ENCODE assay signal across 7 cellular contexts in genomic region chr19:45994456-45994988, GRCh38. TPM values are rescaled to one million over a fixed set of nuclear protein-coding genes. Genes with fewer than 3 reads are reported as not detected.
DNase-seq lines count a peak whose midpoint lies in the region; TF ChIP-seq lines count a peak whose summit lies in the region.

No MANE protein-coding gene starts in this region.

- H3K9me3 ChIP-seq in SK-N-MC (ENCODE audit: low read depth, low read length), result no peaks in the 10 kb centered on the region
- no peaks in the 10 kb centered on the region for H3K9me3 ChIP-seq in iPS DF 6.9 (ENCODE audit: control insufficient read depth, insufficient read depth, low read length)
- H3K9me3 ChIP-seq in testis, result no peaks in the 10 kb centered on the region

- H3K4me3 ChIP-seq in H7 (ENCODE audit: insufficient read depth, low read depth, low read length) (peak overlapping the region; percentile 22), SK-N-MC (peak overlapping the region; percentile 84), iPS DF 6.9 (ENCODE audit: low read length) (peak overlapping the region; percentile 56; the same call in 1 of the 2 replicates), testis (peak overlapping the region; percentile 39 to 75)

- H3K27me3 ChIP-seq in H7 (ENCODE audit: control insufficient read depth, insufficient read depth, low read length), result no peaks in the 10 kb centered on the region
- H3K27me3 ChIP-seq in iPS DF 6.9 (ENCODE audit: control insufficient read depth, insufficient read depth, low read length), result no peaks in the 10 kb centered on the region
- no peaks in the 10 kb centered on the region for H3K27me3 ChIP-seq in testis

- no peak for TF ChIP-seq CTCF in testis (IDR thresholded peaks at IDR 0.05)

- intact Hi-C loops in testis (cut with DNase I; ENCODE audit: low total_unique reads), result no loop called here

- no peak overlapping the region for H3K27ac ChIP-seq in SK-N-MC
- no peak overlapping the region for H3K27ac ChIP-seq in iPS DF 6.9 (ENCODE audit: low read length)
- H3K27ac ChIP-seq in testis, result no peak overlapping the region

- H3K9ac ChIP-seq in SK-N-MC (ENCODE audit: insufficient read length), result peak overlapping the region; percentile 45

- H3K36me3 ChIP-seq in H7 (replicated peaks; ENCODE audit: control insufficient read depth, insufficient read depth, low read length) (peaks cover 3% of the 10 kb centered on the region), SK-N-MC (ENCODE audit: insufficient read depth, low read length) (no peaks in the 10 kb centered on the region), iPS DF 6.9 (ENCODE audit: control insufficient read depth, insufficient read depth, low read length) (no peaks in the 10 kb centered on the region), testis (ENCODE audit: low read depth, missing control alignments) (no peaks in the 10 kb centered on the region)

- TF ChIP-seq POLR2A in testis (IDR thresholded peaks at IDR 0.05), result no peak

- H3K4me1 ChIP-seq in iPS DF 6.9 (ENCODE audit: control insufficient read depth, insufficient read depth, low read length), result peaks cover 2% of the 10 kb centered on the region; the same call in 1 of the 2 replicates
- peaks cover 3% of the 10 kb centered on the region for H3K4me1 ChIP-seq in testis

- DNase-seq in H7 (no peak), SK-N-MC (ENCODE audit: low read depth, low spot score) (no peak), iPS DF 6.9 (ENCODE audit: low read depth, low spot score) (no peak), testis (no peak), inferior parietal cortex (ENCODE audit: extremely low spot score) (no peak), hypothalamus (lab: John Stamatoyannopoulos, UW) (no peak)
- DNase-seq in stimulated activated naive CD4-positive, alpha-beta T cell treated with Interleukin-2 at 50 U/mL for 16 hours (lab: John Stamatoyannopoulos, UW), result no peak

- WGBS in iPS DF 6.9 (ENCODE audit: insufficient coverage, insufficient read length), result no CpG with 5 or more reads among the region's 8 CpGs
- 7 to 8% methylated on average over 8 of the region's 8 CpGs for WGBS in testis, 2 donors

RNA-seq across cellular contexts. Expression of gene CCDC61, which starts 0.7 kb away (rescaled TPM):
- 12.3 and 16.5 TPM in 2 replicates for total RNA-seq in H7 (2014; rRNA removed; shearing (Covaris generic))
- 10 to 100 TPM; 25.6 to 31.2 TPM for total RNA-seq in testis
- polyA plus RNA-seq in testis (ENCODE audit: insufficient read depth, low read depth, low replicate concordance), result 32.5 TPM

RNA-seq across cellular contexts. Expression of gene NOVA2, which starts 20.9 kb away (rescaled TPM):
- total RNA-seq in H7 (2014; rRNA removed; shearing (Covaris generic)), result 0.11 and 0.35 TPM in 2 replicates
- 1 to 10 TPM; 3.0 to 5.7 TPM for total RNA-seq in testis
- 3.1 TPM for polyA plus RNA-seq in testis (ENCODE audit: insufficient read depth, low read depth, low replicate concordance)

RNA-seq across cellular contexts. Expression of gene PGLYRP1, which starts 28.3 kb away (rescaled TPM):
- total RNA-seq in H7 (2014; rRNA removed; shearing (Covaris generic)), result not detected in 2 replicates
- not detected for total RNA-seq in testis
- not detected for polyA plus RNA-seq in testis (ENCODE audit: insufficient read depth, low read depth, low replicate concordance)

RNA-seq across cellular contexts. Expression of gene IGFL4, which starts 46.3 kb away (rescaled TPM):
- total RNA-seq in H7 (2014; rRNA removed; shearing (Covaris generic)), result 0.11 TPM in 1 of 2 replicates, not detected in the other
- under 1 TPM; 0.56 to 0.79 TPM for total RNA-seq in testis
- polyA plus RNA-seq in testis (ENCODE audit: insufficient read depth, low read depth, low replicate concordance), result 0.37 TPM

Comparison
In these comparisons a context has a peak if more than half of its experiments do, and no peak if none do; other contexts are left out.
1. H3K4me3 ChIP-seq: peak in every context shown above with its lines; median percentile 84 in SK-N-MC; 57 in testis; 56 in iPS DF 6.9; 22 in H7.